Comparison of ENCODE assay signal across 1 cellular context in genomic region chr4:146273204-146273901, GRCh38.
TF ChIP-seq lines count a peak whose summit lies in the region.

No MANE protein-coding gene starts in this region.

TF ChIP-seq in GM12878, 131 proteins besides CTCF, POLR2A, EP300 and RAD21 (continued from another document):
- TF ChIP-seq CEBPZ (IDR thresholded peaks at IDR 0.05; ENCODE audit: low read depth, low read length) = no peak
- no peak for TF ChIP-seq MYC (IDR thresholded peaks at IDR 0.05; ENCODE audit: insufficient read depth, insufficient read length, insufficient replicate concordance, low read length, severe bottlenecking)
- no peak; the same call in 1 of the 2 replicates for TF ChIP-seq ZNF207 (IDR thresholded peaks at IDR 0.05; ENCODE audit: borderline replicate concordance)
